13 cellular contexts compared by ENCODE assay signal in genomic region chr11:130180896-130181294, GRCh38. TPM values are rescaled to one million over a fixed set of nuclear protein-coding genes. Genes with fewer than 3 reads are reported as not detected.
DNase-seq lines count a peak whose midpoint lies in the region; ATAC-seq, FAIRE-seq and TF ChIP-seq lines count a peak whose summit lies in the region.
"Had no signal": no experiment of that assay in that cellular context is flagged by ENCODE, and none has a peak within 500 bp of the region (broad histone marks: within the 10 kb centered on the region; RNA-seq: fewer than 3 reads in every experiment).

No MANE protein-coding gene starts in this region.

- intact Hi-C loops in cardiac septum (cut with DNase I) (no loop called here), upper lobe of right lung (cut with DNase I) (no loop called here)
- intact Hi-C loops in CD4-positive, alpha-beta T cell (cut with DNase I, micrococcal nuclease): no loop called here

- no peak overlapping the region for H3K27ac Mint-ChIP-seq in CD4-positive, alpha-beta T cell
- H3K27ac Mint-ChIP-seq: activated naive CD4-positive, alpha-beta T cell treated with anti-CD3 and anti-CD28 coated beads, Interleukin-2, amount 50 U/mL, for 72 hours; natural killer cell had no signal

- no peak for DNase-seq in right atrium auricular region (ENCODE audit: low spot score)
- DNase-seq in cardiac septum (ENCODE audit: low spot score): no peak
- DNase-seq in caudate nucleus (lab: John Stamatoyannopoulos, UW): no peak
- no peak for DNase-seq in upper lobe of right lung
- DNase-seq in GM12891 (ENCODE audit: insufficient read length, low spot score): no peak
- DNase-seq in DMS153 (lab: John Stamatoyannopoulos, UW): no peak
- DNase-seq in CD4-positive, alpha-beta T cell: no peak
- DNase-seq: activated CD8-positive, alpha-beta memory T cell treated with anti-CD3 and anti-CD28 coated beads, Interleukin-2, amount 50 U/mL, for 48 hours; natural killer cell; SJCRH30; spleen had no signal

- H3K9me3 ChIP-seq in right atrium auricular region (no peaks in the 10 kb centered on the region), muscle layer of duodenum (ENCODE audit: control insufficient read depth in 1 of 2, low read length in 2 of 2) (no peaks in the 10 kb centered on the region), upper lobe of right lung (no peaks in the 10 kb centered on the region)
- no peaks in the 10 kb centered on the region for H3K9me3 ChIP-seq in CD4-positive, alpha-beta T cell (ENCODE audit: control insufficient read depth, low read length)
- H3K9me3 ChIP-seq: SJCRH30, spleen had no signal

- peaks cover 13% of the 10 kb centered on the region for H3K27me3 Mint-ChIP-seq in CD4-positive, alpha-beta T cell

- FAIRE-seq in GM12891 (lab: Jason Lieb, UNC): no peak

- no peaks in the 10 kb centered on the region for H3K36me3 ChIP-seq in right atrium auricular region
- no peaks in the 10 kb centered on the region for H3K36me3 ChIP-seq in muscle layer of duodenum (ENCODE audit: control insufficient read depth in 1 of 2, insufficient read depth in 2 of 2, low read length in 2 of 2)
- H3K36me3 ChIP-seq in upper lobe of right lung: no peaks in the 10 kb centered on the region
- H3K36me3 ChIP-seq: SJCRH30, spleen had no signal

- H3K9me3 Mint-ChIP-seq in CD4-positive, alpha-beta T cell: no peaks in the 10 kb centered on the region
- H3K9me3 Mint-ChIP-seq: activated naive CD4-positive, alpha-beta T cell treated with anti-CD3 and anti-CD28 coated beads, Interleukin-2, amount 50 U/mL, for 72 hours; natural killer cell had no signal

- H3K4me3 ChIP-seq in right atrium auricular region: no peak overlapping the region
- H3K4me3 ChIP-seq in muscle layer of duodenum (ENCODE audit: low read depth in 1 of 2, low read length in 2 of 2): peak overlapping the region in 1 of 2 donors; percentile 31
- H3K4me3 ChIP-seq in upper lobe of right lung: no peak overlapping the region
- H3K4me3 ChIP-seq: SJCRH30, spleen had no signal

- no peaks in the 10 kb centered on the region for H3K27me3 ChIP-seq in right atrium auricular region
- H3K27me3 ChIP-seq in muscle layer of duodenum (ENCODE audit: low read depth, low read length): no peaks in the 10 kb centered on the region
- H3K27me3 ChIP-seq in upper lobe of right lung: no peaks in the 10 kb centered on the region
- H3K27me3 ChIP-seq in CD4-positive, alpha-beta T cell (ENCODE audit: control insufficient read depth, insufficient read depth, low read length): peaks cover 5% of the 10 kb centered on the region
- H3K27me3 ChIP-seq: SJCRH30 had no signal

- CTCF ChIA-PET in CD4-positive, alpha-beta T cell (lab: Charles Lee): no interaction called here

- H3K4me1 ChIP-seq in right atrium auricular region: peaks cover 0 to 44% of the 10 kb centered on the region in 2 donors
- H3K4me1 ChIP-seq in muscle layer of duodenum (ENCODE audit: control insufficient read depth in 1 of 2, insufficient read depth in 2 of 2, low read length in 2 of 2): peaks cover 4 to 17% of the 10 kb centered on the region in 2 donors
- peaks cover 35% of the 10 kb centered on the region for H3K4me1 ChIP-seq in upper lobe of right lung

- no peak overlapping the region for H3K4me3 Mint-ChIP-seq in CD4-positive, alpha-beta T cell
- H3K4me3 Mint-ChIP-seq: natural killer cell had no signal

- no peaks in the 10 kb centered on the region for H3K36me3 Mint-ChIP-seq in CD4-positive, alpha-beta T cell (ENCODE audit: low read depth)
- H3K36me3 Mint-ChIP-seq: activated naive CD4-positive, alpha-beta T cell treated with anti-CD3 and anti-CD28 coated beads, Interleukin-2, amount 50 U/mL, for 72 hours; natural killer cell had no signal

- H3K27ac ChIP-seq in right atrium auricular region: peak overlapping the region; percentile 77 to 83
- H3K27ac ChIP-seq in caudate nucleus (ENCODE audit: low read depth, low read length): peak overlapping the region; percentile 4
- peak overlapping the region; percentile 73 for H3K27ac ChIP-seq in muscle layer of duodenum (ENCODE audit: low read length)
- no peak overlapping the region for H3K27ac ChIP-seq in upper lobe of right lung
- H3K27ac ChIP-seq in CD4-positive, alpha-beta T cell (ENCODE audit: low read depth, low read length): no peak overlapping the region
- H3K27ac ChIP-seq: SJCRH30 had no signal

- ATAC-seq in upper lobe of right lung: peak; percentile 10
- no peak for ATAC-seq in CD4-positive, alpha-beta T cell (ENCODE audit: poor library complexity)
- ATAC-seq: activated naive CD4-positive, alpha-beta T cell treated with anti-CD3 and anti-CD28 coated beads, Interleukin-2, amount 50 U/mL, for 72 hours; natural killer cell had no signal

- no peak for TF ChIP-seq CTCF in right atrium auricular region (IDR thresholded peaks at IDR 0.05)
- no peak for TF ChIP-seq CTCF in upper lobe of right lung (IDR thresholded peaks at IDR 0.05)
- TF ChIP-seq CTCF in CD4-positive, alpha-beta T cell (IDR thresholded peaks at IDR 0.05): no peak

- TF ChIP-seq POLR2A in GM12891 (IDR thresholded peaks at IDR 0.05; ENCODE audit: low read depth, low read length): no peak

- no peaks in the 10 kb centered on the region for H3K4me1 Mint-ChIP-seq in CD4-positive, alpha-beta T cell (ENCODE audit: low read depth)
- H3K4me1 Mint-ChIP-seq: natural killer cell had no signal

- POLR2A ChIA-PET in CD4-positive, alpha-beta T cell (lab: Charles Lee): no interaction called here

TF ChIP-seq in GM12891, 5 proteins besides CTCF, POLR2A, EP300 and RAD21:
- TF ChIP-seq PAX5 (IDR thresholded peaks at IDR 0.05; ENCODE audit: insufficient read depth, low read length, severe bottlenecking): no peak
- no peak for TF ChIP-seq POU2F2 (IDR thresholded peaks at IDR 0.05; ENCODE audit: low read depth, low read length)
- TF ChIP-seq SPI1 (IDR thresholded peaks at IDR 0.05; ENCODE audit: low read depth, low read length): no peak
- TF ChIP-seq POLR2AphosphoS5 (IDR thresholded peaks at IDR 0.05; ENCODE audit: low read depth, low read length): no peak
- TF ChIP-seq TAF1 (IDR thresholded peaks at IDR 0.05; ENCODE audit: low read depth, low read length): no peak

RNA-seq across cellular contexts. Expression of gene ST14, which starts 21.3 kb away (rescaled TPM):
- total RNA-seq in right atrium auricular region (1 to 10 TPM in 1 of 2 donors, under 1 TPM in 1; 0.85 to 6.0 TPM), cardiac septum (0.65 TPM), upper lobe of right lung (59.1 TPM)
- polyA plus RNA-seq in GM12891 (2012; ENCODE audit: low read depth, missing spikeins): 0.08 TPM
- under 1 TPM; 0.25 to 0.31 TPM for total RNA-seq in CD4-positive, alpha-beta T cell

Comparison
In these comparisons a context has a peak if more than half of its experiments do, and no peak if none do; other contexts are left out.
1. H3K27ac ChIP-seq: peak in right atrium auricular region (2 of 2), caudate nucleus (single experiment) and muscle layer of duodenum (single experiment); none in upper lobe of right lung (single experiment) and CD4-positive, alpha-beta T cell (single experiment).